Comparison of ENCODE assay signal across 15 cellular contexts in the genomic region with DNA sequence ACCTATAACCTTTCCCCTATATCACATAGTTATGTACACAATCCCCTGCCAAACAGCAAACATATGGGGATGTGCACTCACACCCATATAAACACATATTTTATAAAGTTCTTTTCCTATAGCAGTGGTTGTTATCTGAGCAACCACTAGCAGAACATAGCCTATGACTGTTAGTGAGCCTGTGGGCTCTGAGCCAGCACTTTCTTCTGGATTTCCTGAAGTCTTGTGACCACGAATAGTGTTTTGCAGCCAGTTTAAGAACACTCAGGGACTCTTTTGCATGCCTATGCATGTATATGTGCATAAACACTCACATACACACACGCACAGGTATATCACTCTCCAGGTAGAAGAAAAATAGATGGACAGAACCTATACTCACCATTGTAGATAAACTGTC. TPM values are rescaled to one million over a fixed set of nuclear protein-coding genes. Genes with fewer than 3 reads are reported as not detected.
A peak's percentile ranks its signal among the peaks of the same experiment; 100 is the strongest.
DNase-seq lines count a peak whose midpoint lies in the region; ATAC-seq, FAIRE-seq and TF ChIP-seq lines count a peak whose summit lies in the region.
"Had no signal": no experiment of that assay in that cellular context is flagged by ENCODE, and none has a peak within 500 bp of the region (broad histone marks: within the 10 kb centered on the region; RNA-seq: fewer than 3 reads in every experiment).

No MANE protein-coding gene starts in this region.

- no peak for FAIRE-seq in keratinocyte (lab: Jason Lieb, UNC)
- FAIRE-seq: H1 had no signal

- H3K4me1 ChIP-seq in CD8-positive, alpha-beta memory T cell (ENCODE audit: insufficient read depth, low read length): peaks cover 52% of the 10 kb centered on the region
- peaks cover 7% of the 10 kb centered on the region for H3K4me1 ChIP-seq in keratinocyte (ENCODE audit: control insufficient read depth, extremely low read depth, insufficient read depth, low read length)

- H3K9ac ChIP-seq in keratinocyte (ENCODE audit: control insufficient read depth, extremely low read depth, insufficient read depth, low read length): no peak overlapping the region

- H3K4me3 Mint-ChIP-seq in CD8-positive, alpha-beta memory T cell: peak overlapping the region in 4 of 7 donors; percentile 3 to 60 (median 42)
- peak overlapping the region; percentile 62 for H3K4me3 Mint-ChIP-seq in activated naive CD8-positive, alpha-beta T cell treated with anti-CD3 and anti-CD28 coated beads, Interleukin-2, amount 10 ng/mL, durations not matched to agents 7 days and 5 days
- H3K4me3 Mint-ChIP-seq: CD14-positive monocyte had no signal

- no peak overlapping the region for H3K4me2 ChIP-seq in keratinocyte (ENCODE audit: control insufficient read depth, extremely low read depth, insufficient read depth, low read depth, low read length)

- peak in 1 of 5 donors; percentile 49 for DNase-seq in CD8-positive, alpha-beta memory T cell
- no peak for DNase-seq in activated naive CD8-positive, alpha-beta T cell treated with anti-CD3 and anti-CD28 coated beads, Interleukin-2, amount 10 ng/mL, durations not matched to agents 7 days and 5 days
- DNase-seq in keratinocyte (ENCODE audit: low read depth, low spot score) (peak; percentile 17), SIG-M5 treated with dmso at 0.1 percent for 504 hours (lab: John Stamatoyannopoulos, UW; ENCODE audit: unreplicated experiment) (no peak), T1000 (lab: John Stamatoyannopoulos, UW) (no peak)
- DNase-seq: anterior cingulate cortex; effector CD4-positive, alpha-beta T cell; right cardiac atrium had no signal

- TF ChIP-seq CTCF in keratinocyte (optimal IDR thresholded peaks at IDR 0.05 in 1 of 3, IDR thresholded peaks at IDR 0.05 in 1 of 3, conservative IDR thresholded peaks at IDR 0.05 in 1 of 3; ENCODE audit: extremely low read depth in 1 of 3, insufficient read depth in 2 of 3, low read length in 3 of 3): no peak

- dilution Hi-C loops in keratinocyte (cut with MboI; ENCODE audit: extremely low pct_ligation_motif_present, low sequenced_read_pairs): no loop called here

- H2AFZ ChIP-seq in keratinocyte (ENCODE audit: control insufficient read depth, low read length): no peak overlapping the region

- no peaks in the 10 kb centered on the region for H4K20me1 ChIP-seq in keratinocyte (ENCODE audit: control insufficient read depth, extremely low read depth, insufficient read depth, low read length)

- H3K9me1 ChIP-seq in keratinocyte (ENCODE audit: control insufficient read depth, extremely low read depth, insufficient read depth, low read length): no peaks in the 10 kb centered on the region

- H3K36me3 ChIP-seq in CD8-positive, alpha-beta memory T cell (ENCODE audit: insufficient read depth, low read length): peaks cover 46% of the 10 kb centered on the region
- peaks cover 92% of the 10 kb centered on the region for H3K36me3 ChIP-seq in KOPT-K1 (ENCODE audit: insufficient read depth, low read length)
- H3K36me3 ChIP-seq in keratinocyte (ENCODE audit: control insufficient read depth in 2 of 2, extremely low read depth in 1 of 2, insufficient read depth in 2 of 2, low read length in 2 of 2): no peaks in the 10 kb centered on the region

- ATAC-seq in activated naive CD8-positive, alpha-beta T cell treated with anti-CD3 and anti-CD28 coated beads, Interleukin-2, amount 10 ng/mL, durations not matched to agents 7 days and 5 days (ENCODE audit: low read depth): peak; percentile 40
- no peak for ATAC-seq in HG02571 (IDR thresholded peaks at IDR 0.05; ENCODE audit: unreplicated experiment)
- ATAC-seq: left colon, right cardiac atrium had no signal

- H3K9me3 ChIP-seq in CD8-positive, alpha-beta memory T cell (ENCODE audit: low read length): no peaks in the 10 kb centered on the region
- H3K9me3 ChIP-seq in KOPT-K1 (ENCODE audit: insufficient read depth, low read length, poor library complexity, severe bottlenecking): no peaks in the 10 kb centered on the region
- no peaks in the 10 kb centered on the region for H3K9me3 ChIP-seq in keratinocyte (ENCODE audit: control insufficient read depth, low read depth, low read length)

- no peaks in the 10 kb centered on the region for H3K27me3 ChIP-seq in CD8-positive, alpha-beta memory T cell (ENCODE audit: insufficient read depth, low read length, poor library complexity, severe bottlenecking)
- no peaks in the 10 kb centered on the region for H3K27me3 ChIP-seq in keratinocyte (ENCODE audit: control insufficient read depth, extremely low read depth, insufficient read depth, low read length)

- H3K27ac Mint-ChIP-seq in CD8-positive, alpha-beta memory T cell: peak overlapping the region; percentile 6 to 93 (median 73)
- peak overlapping the region; percentile 84 for H3K27ac Mint-ChIP-seq in activated naive CD8-positive, alpha-beta T cell treated with anti-CD3 and anti-CD28 coated beads, Interleukin-2, amount 10 ng/mL, durations not matched to agents 7 days and 5 days
- H3K27ac Mint-ChIP-seq: CD14-positive monocyte had no signal

- H3K27me3 Mint-ChIP-seq in CD8-positive, alpha-beta memory T cell: no peaks in the 10 kb centered on the region
- H3K27me3 Mint-ChIP-seq in activated naive CD8-positive, alpha-beta T cell treated with anti-CD3 and anti-CD28 coated beads, Interleukin-2, amount 10 ng/mL, durations not matched to agents 7 days and 5 days: no peaks in the 10 kb centered on the region

- H3K4me1 Mint-ChIP-seq in CD8-positive, alpha-beta memory T cell: peaks cover 43 to 89% (median 61%) of the 10 kb centered on the region in 3 donors
- peaks cover 38% of the 10 kb centered on the region for H3K4me1 Mint-ChIP-seq in activated naive CD8-positive, alpha-beta T cell treated with anti-CD3 and anti-CD28 coated beads, Interleukin-2, amount 10 ng/mL, durations not matched to agents 7 days and 5 days

- POLR2A ChIA-PET in CD8-positive, alpha-beta memory T cell (lab: Charles Lee): no interaction called here
- POLR2A ChIA-PET in activated naive CD8-positive, alpha-beta T cell treated with anti-CD3 and anti-CD28 coated beads, Interleukin-2, amount 10 ng/mL, durations not matched to agents 7 days and 5 days (lab: Charles Lee): no interaction called here

- no peaks in the 10 kb centered on the region for H3K9me3 Mint-ChIP-seq in CD8-positive, alpha-beta memory T cell
- H3K9me3 Mint-ChIP-seq in activated naive CD8-positive, alpha-beta T cell treated with anti-CD3 and anti-CD28 coated beads, Interleukin-2, amount 10 ng/mL, durations not matched to agents 7 days and 5 days: no peaks in the 10 kb centered on the region
- H3K9me3 Mint-ChIP-seq: CD14-positive monocyte had no signal

- CTCF ChIA-PET in CD8-positive, alpha-beta memory T cell (lab: Charles Lee): interaction anchor here (1.5 to 3.7 kb wide), 2 partner anchors 9 to 104 kb away, joined by 4 to 15 read pairs; no protein-coding TSS in a partner anchor

- no peaks in the 10 kb centered on the region for H3K79me2 ChIP-seq in keratinocyte (ENCODE audit: control insufficient read depth, insufficient read depth, low read length)

- H3K27ac ChIP-seq in CD8-positive, alpha-beta memory T cell (ENCODE audit: low read depth, low read length): no peak overlapping the region
- H3K27ac ChIP-seq in KOPT-K1 (ENCODE audit: low read depth, low read length, poor library complexity, severe bottlenecking): peak overlapping the region; percentile 48
- no peak overlapping the region for H3K27ac ChIP-seq in keratinocyte (ENCODE audit: control insufficient read depth, insufficient read depth, low read length)

- peak overlapping the region; percentile 21 for H3K4me3 ChIP-seq in CD8-positive, alpha-beta memory T cell (ENCODE audit: low read length)
- H3K4me3 ChIP-seq in keratinocyte (ENCODE audit: control insufficient read depth in 2 of 3, extremely low read depth in 1 of 3, insufficient read depth in 2 of 3, low read depth in 1 of 3, low read length in 3 of 3): no peak overlapping the region

- H3K36me3 Mint-ChIP-seq in CD8-positive, alpha-beta memory T cell: peaks cover 6 to 83% (median 34%) of the 10 kb centered on the region in 3 donors
- H3K36me3 Mint-ChIP-seq in activated naive CD8-positive, alpha-beta T cell treated with anti-CD3 and anti-CD28 coated beads, Interleukin-2, amount 10 ng/mL, durations not matched to agents 7 days and 5 days: peaks cover 60% of the 10 kb centered on the region

RNA-seq across cellular contexts. Expression of a gene that starts 17.1 kb away (rescaled TPM):
- 10 to 100 TPM; 77.3 to 80.6 TPM for total RNA-seq in CD8-positive, alpha-beta memory T cell
- 104 TPM for polyA plus RNA-seq in CD8-positive, alpha-beta memory T cell
- 100 to 1,000 TPM; 105 to 112 TPM for total RNA-seq in activated naive CD8-positive, alpha-beta T cell treated with anti-CD3 and anti-CD28 coated beads, Interleukin-2, amount 10 ng/mL, durations not matched to agents 7 days and 5 days
- 0.08 TPM in 1 of 3 replicates, not detected in the others for polyA plus RNA-seq in keratinocyte
- not detected for polyA plus RNA-seq in keratinocyte (2011; ENCODE audit: low read depth)
- polyA plus RNA-seq in keratinocyte (2011; cell fraction: cytosol; rRNA removed): not detected in 2 replicates
- polyA plus RNA-seq in keratinocyte (2011; cell fraction: nucleus; rRNA removed): not detected in 2 replicates
- polyA plus RNA-seq in keratinocyte (2012; ENCODE audit: low replicate concordance): not detected in 2 replicates
- not detected in 3 replicates for polyA minus RNA-seq in keratinocyte
- not detected for polyA minus RNA-seq in keratinocyte (2011; cell fraction: cytosol; rRNA and poly(A)+ RNA removed)
- polyA minus RNA-seq in keratinocyte (2011; cell fraction: nucleus; rRNA and poly(A)+ RNA removed): not detected in 2 replicates
- total RNA-seq: glomerular endothelial cell, H1 had no signal
- polyA plus RNA-seq: H1 had no signal

RNA-seq across cellular contexts. Expression of a gene that starts 52.3 kb away (rescaled TPM):
- total RNA-seq in CD8-positive, alpha-beta memory T cell: not detected
- polyA plus RNA-seq in CD8-positive, alpha-beta memory T cell: not detected
- not detected for total RNA-seq in activated naive CD8-positive, alpha-beta T cell treated with anti-CD3 and anti-CD28 coated beads, Interleukin-2, amount 10 ng/mL, durations not matched to agents 7 days and 5 days
- polyA plus RNA-seq in keratinocyte: not detected in 3 replicates
- not detected for polyA plus RNA-seq in keratinocyte (2011; ENCODE audit: low read depth)
- not detected in 2 replicates for polyA plus RNA-seq in keratinocyte (2011; cell fraction: cytosol; rRNA removed)
- not detected in 2 replicates for polyA plus RNA-seq in keratinocyte (2011; cell fraction: nucleus; rRNA removed)
- polyA plus RNA-seq in keratinocyte (2012; ENCODE audit: low replicate concordance): not detected in 2 replicates
- not detected in 3 replicates for polyA minus RNA-seq in keratinocyte
- not detected for polyA minus RNA-seq in keratinocyte (2011; cell fraction: cytosol; rRNA and poly(A)+ RNA removed)
- polyA minus RNA-seq in keratinocyte (2011; cell fraction: nucleus; rRNA and poly(A)+ RNA removed): not detected in 2 replicates
- total RNA-seq: glomerular endothelial cell, H1, left colon, M059J, right cardiac atrium had no signal
- polyA plus RNA-seq: CD14-positive monocyte, H1, right cardiac atrium had no signal
